In the genomic region with DNA sequence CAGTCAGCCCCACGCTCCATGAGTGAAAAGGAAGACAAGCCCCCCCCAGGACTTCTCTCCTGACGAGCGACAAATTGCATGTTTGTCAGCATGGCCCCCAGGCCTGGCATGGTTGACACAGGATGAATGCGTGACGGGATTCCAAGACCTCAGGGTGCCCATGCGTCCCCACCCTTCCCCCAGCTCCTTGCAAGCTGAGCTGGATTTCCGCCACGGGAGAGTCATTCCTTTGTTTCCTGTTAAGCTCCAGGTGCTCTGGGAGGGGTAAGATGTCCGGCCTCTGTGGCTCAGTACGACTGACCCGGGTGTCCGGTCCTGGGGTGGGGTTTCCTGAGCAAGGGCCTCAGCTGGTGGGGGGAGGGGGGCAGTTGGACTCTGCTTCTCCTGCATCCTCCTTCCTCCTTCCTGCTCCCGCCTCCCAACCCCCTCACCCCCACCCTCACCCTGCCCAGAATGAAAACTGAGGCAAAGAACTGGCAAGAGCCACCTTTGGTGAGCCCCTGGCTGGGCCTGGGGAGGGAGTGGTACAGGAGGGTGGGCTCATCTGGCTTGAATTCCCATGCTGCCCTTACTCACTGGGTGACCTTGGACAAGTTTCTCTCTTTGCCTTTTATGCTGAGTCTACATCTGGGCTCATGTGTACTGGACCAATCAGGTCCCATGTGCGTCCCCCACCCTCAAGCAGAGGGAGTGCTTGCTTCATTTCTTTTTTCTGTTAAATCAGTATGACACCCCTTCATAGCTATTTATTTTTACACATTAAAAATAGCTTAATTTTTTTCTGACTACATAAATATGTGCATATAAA, we compare ENCODE assay signal across 8 cellular contexts. TPM values are rescaled to one million over a fixed set of nuclear protein-coding genes. Genes with fewer than 3 reads are reported as not detected.
DNase-seq lines count a peak whose midpoint lies in the region; ATAC-seq, FAIRE-seq and TF ChIP-seq lines count a peak whose summit lies in the region.

No MANE protein-coding gene starts in this region.

- peak overlapping the region; percentile 36; the same call in 1 of the 2 replicates for H3K18ac ChIP-seq in IMR-90 (ENCODE audit: low read depth, low read length)

- H3K36me3 ChIP-seq in IMR-90 (ENCODE audit: control insufficient read depth, insufficient read depth, low read length) = peaks cover 22% of the 10 kb centered on the region

- no peak overlapping the region for H3K4me3 Mint-ChIP-seq in T-helper 2 cell treated with Interferon-gamma antibody and Interleukin-4, amounts not matched to agents 5 μg/mL and 100 μg/mL, for 36 hours

- peak overlapping the region; percentile 8 to 78; a peak in 2 of 4 replicates for H4K8ac ChIP-seq in IMR-90 (ENCODE audit: low read depth in 2 of 2, low read length in 2 of 2)

- no peak overlapping the region for H2BK20ac ChIP-seq in IMR-90 (ENCODE audit: low read depth, low read length)

- H3K9me1 ChIP-seq in IMR-90 (ENCODE audit: insufficient read depth, low read length) = peaks cover 5% of the 10 kb centered on the region; the same call in 1 of the 2 replicates

- 0 out of 2 replicates have a peak overlapping the region, but pooled peaks have one; percentile 33 for H3K56ac ChIP-seq in IMR-90 (ENCODE audit: extremely low read depth, insufficient read depth, low read length)

- dilution Hi-C loops in IMR-90 (cut with HindIII; ENCODE audit: low sequenced_read_pairs, unreplicated experiment) = no loop called here

- H2AK5ac ChIP-seq in IMR-90 (ENCODE audit: low read depth, low read length) = peak overlapping the region; percentile 95

- no peak for TF ChIP-seq EP300 in A549 (IDR thresholded peaks at IDR 0.05)

- peaks cover 5 to 68% of the 10 kb centered on the region in 2 experiments; a peak in 3 of 4 replicates for H3K79me1 ChIP-seq in IMR-90 (ENCODE audit: low read depth in 1 of 2, low read length in 2 of 2)

- H3K4me1 ChIP-seq in A549 (peaks cover 34% of the 10 kb centered on the region), IMR-90 (ENCODE audit: control insufficient read depth, insufficient read depth, low read length) (peaks cover 13% of the 10 kb centered on the region)

- no peaks in the 10 kb centered on the region for H3K9me3 Mint-ChIP-seq in T-helper 2 cell treated with Interferon-gamma antibody and Interleukin-4, amounts not matched to agents 5 μg/mL and 100 μg/mL, for 36 hours

- in situ Hi-C loops in IMR-90 (cut with MboI; ENCODE audit: low sequenced_read_pairs) = loop anchor here (5.0 kb wide), 1 partner anchor 40 kb away; no protein-coding TSS in a partner anchor

- peak overlapping the region; percentile 77 for H2AFZ ChIP-seq in IMR-90 (replicated peaks; ENCODE audit: low read length, poor library complexity)

- ATAC-seq in A549 = no peak
- peak; percentile 1 for ATAC-seq in IMR-90 (ENCODE audit: low read depth)
- ATAC-seq in GM18873 (IDR thresholded peaks at IDR 0.05; ENCODE audit: low FRiP score, unreplicated experiment) = no peak

- peak overlapping the region; percentile 26; the same call in 1 of the 3 replicates for H2BK15ac ChIP-seq in IMR-90 (ENCODE audit: low read depth, low read length)

- TF ChIP-seq CTCF in A549 (IDR thresholded peaks at IDR 0.05) (no peak), IMR-90 (conservative IDR thresholded peaks at IDR 0.05; ENCODE audit: low read depth, low read length) (no peak), coronary artery (IDR thresholded peaks at IDR 0.05) (no peak)

- H4K20me1 ChIP-seq in IMR-90 (ENCODE audit: insufficient read depth, low read length) = peaks cover 65% of the 10 kb centered on the region

- H3K4me1 Mint-ChIP-seq in T-helper 2 cell treated with Interferon-gamma antibody and Interleukin-4, amounts not matched to agents 5 μg/mL and 100 μg/mL, for 36 hours (ENCODE audit: low read depth) = peaks cover 9% of the 10 kb centered on the region

- 50% methylated on average over 12 of the region's 14 CpGs for WGBS in A549 (ENCODE audit: missing lambda C conversion rate)
- WGBS in IMR-90 (ENCODE audit: extremely low coverage in 2 of 2, insufficient read length in 1 of 2), 2 experiments = no CpG with 5 or more reads among the region's 14 CpGs

- no peaks in the 10 kb centered on the region for H3K36me3 Mint-ChIP-seq in T-helper 2 cell treated with Interferon-gamma antibody and Interleukin-4, amounts not matched to agents 5 μg/mL and 100 μg/mL, for 36 hours (ENCODE audit: low read depth)

- H3K14ac ChIP-seq in IMR-90 (replicated peaks; ENCODE audit: low read depth, low read length) = peak overlapping the region; percentile 69; the same call in 1 of the 2 replicates

- TF ChIP-seq POLR2A in A549 (IDR thresholded peaks at IDR 0.05; ENCODE audit: low read length) (no peak), IMR-90 (IDR thresholded peaks at IDR 0.05; ENCODE audit: low read depth, low read length) (peak; percentile 36; the same call in 1 of the 2 replicates)

- no peaks in the 10 kb centered on the region for H3K27me3 ChIP-seq in IMR-90 (ENCODE audit: control insufficient read depth, insufficient read depth, low read length)

- intact Hi-C loops in IMR-90 (cut with micrococcal nuclease) = loop anchor here (1.0 kb wide), 2 partner anchors 27 to 36 kb away; no protein-coding TSS in a partner anchor

- peak overlapping the region; percentile 77; the same call in 1 of the 2 replicates for H2BK120ac ChIP-seq in IMR-90 (ENCODE audit: low read depth, low read length)

- CTCF ChIA-PET in A549 (lab: Yijun Ruan, JAX) = interaction anchor here (0.8 to 78.3 kb wide), 9 partner anchors 2 to 194 kb away, joined by 3 to 3090 read pairs (median 5); a partner anchor contains a TSS
- CTCF ChIA-PET in IMR-90 (lab: Yijun Ruan, JAX) = interaction anchor here (0.6 to 4.5 kb wide), 5 partner anchors 13 to 52 kb away, joined by 3 to 66 read pairs (median 44); no protein-coding TSS in a partner anchor

- H2BK5ac ChIP-seq in IMR-90 (ENCODE audit: low read depth, low read length, poor library complexity, severe bottlenecking) = peak overlapping the region; percentile 48

- peaks cover 2% of the 10 kb centered on the region for H3K27me3 Mint-ChIP-seq in T-helper 2 cell treated with Interferon-gamma antibody and Interleukin-4, amounts not matched to agents 5 μg/mL and 100 μg/mL, for 36 hours (ENCODE audit: low read depth)

- peak overlapping the region; percentile 28; the same call in 1 of the 2 replicates for H3K23ac ChIP-seq in IMR-90 (ENCODE audit: low read depth, low read length)

- H3K9ac ChIP-seq in IMR-90 (ENCODE audit: low read depth, low read length) = peak overlapping the region; percentile 46

- H3K27ac Mint-ChIP-seq in T-helper 2 cell treated with Interferon-gamma antibody and Interleukin-4, amounts not matched to agents 5 μg/mL and 100 μg/mL, for 36 hours = no peak overlapping the region

- no peak for FAIRE-seq in A549 (lab: Jason Lieb, UNC)

- H2AK9ac ChIP-seq in IMR-90 (replicated peaks; ENCODE audit: low read depth, low read length, poor library complexity) = peak overlapping the region; percentile 88

- H3K4me3 ChIP-seq in A549 = peak overlapping the region; percentile 99; the same call in 2 of the 3 replicates
- H3K4me3 ChIP-seq in IMR-90 (ENCODE audit: insufficient read depth, low read depth, low read length) = peak overlapping the region; percentile 96
- H3K4me3 ChIP-seq in coronary artery = peak overlapping the region; percentile 95

- no TSS peak for BruUV-seq in IMR-90 (replicated peaks; lab: Mats Ljungman, UMichigan)

- peak overlapping the region; percentile 87 for H3K4ac ChIP-seq in IMR-90 (ENCODE audit: low read depth, low read length)

- H3K4me2 ChIP-seq in A549 (peak overlapping the region; percentile 97), IMR-90 (ENCODE audit: low read depth, low read length) (peak overlapping the region; percentile 93)

- H3K9me3 ChIP-seq in A549 (no peaks in the 10 kb centered on the region), IMR-90 (ENCODE audit: control insufficient read depth, insufficient read depth, low read length) (no peaks in the 10 kb centered on the region)

- POLR2A ChIA-PET in A549 (lab: Yijun Ruan, JAX) = interaction anchor here (1.9 to 3.8 kb wide), 3 partner anchors 13 to 42 kb away, joined by 8 to 62 read pairs (median 14); a partner anchor contains a TSS
- POLR2A ChIA-PET in IMR-90 (lab: Charles Lee; ENCODE audit: unreplicated experiment) = interaction anchor here (0.8 to 1.7 kb wide), 3 partner anchors 14 to 42 kb away, joined by 4 to 16 read pairs (median 5); no protein-coding TSS in a partner anchor

- TF ChIP-seq RAD21 in A549 (conservative IDR thresholded peaks at IDR 0.05 in 1 of 2, IDR thresholded peaks at IDR 0.05 in 1 of 2) (no peak), IMR-90 (IDR thresholded peaks at IDR 0.05; ENCODE audit: low read length) (no peak)

- DNase-seq in A549 (ENCODE audit: low read depth in 1 of 2, low spot score in 1 of 2) (peak in 1 of 2 experiments; percentile 67), IMR-90 (peak; percentile 84), coronary artery (ENCODE audit: low spot score) (no peak), lung microvascular endothelial cell (ENCODE audit: low read depth in 2 of 2) (peak; percentile 49 to 96), AML-193 (lab: John Stamatoyannopoulos, UW) (no peak)
- DNase-seq in T-helper 2 cell treated with Interferon-gamma antibody and Interleukin-4, amounts not matched to agents 5 μg/mL and 100 μg/mL, for 36 hours (ENCODE audit: low spot score) = no peak
- DNase-seq in stimulated activated CD4-positive, alpha-beta T cell treated with anti-CD3 and anti-CD28 coated beads, Interleukin-1b, Interleukin-23, amount 100 ng/mL, for 48 hours = no peak

- H3K27ac ChIP-seq in A549 = peak overlapping the region; percentile 56 to 91
- H3K27ac ChIP-seq in IMR-90 (ENCODE audit: insufficient read depth, low read length) = peak overlapping the region; percentile 79
- peak overlapping the region in 1 of 2 donors; percentile 93 for H3K27ac ChIP-seq in coronary artery

- H4K91ac ChIP-seq in IMR-90 (ENCODE audit: insufficient read depth, low read depth, low read length) = peak overlapping the region; percentile 18

- H4K5ac ChIP-seq in IMR-90 (ENCODE audit: low read depth, low read length) = no peak overlapping the region; the same call in 1 of the 2 replicates

RNA-seq across cellular contexts. Expression of a gene that starts 2.5 kb away (rescaled TPM):
- polyA plus RNA-seq in A549 (2011; rRNA removed) (3.0 and 3.7 TPM in 2 replicates), A549 (2017; fragmentation: RNase III; extraction: RNeasy Plus Mini Kit Qiagen cat#74134 plus additional on column Dnase treatment) (8.0 to 10.1 TPM (median 8.5 TPM) in 3 replicates), IMR-90 (2012; rRNA removed) (27.5 and 31.3 TPM in 2 replicates)
- 5.1 and 5.7 TPM in 2 replicates for polyA plus RNA-seq in A549 (2012; cell fraction: cytosol; rRNA removed)
- 8.7 and 14.7 TPM in 2 replicates for polyA plus RNA-seq in A549 (2012; cell fraction: nucleus; rRNA removed)
- 6.1 and 10.5 TPM in 2 replicates for polyA minus RNA-seq in A549 (2011; rRNA and poly(A)+ RNA removed)
- total RNA-seq in IMR-90 (2012; rRNA removed) (5.2 and 5.3 TPM in 2 replicates), lung microvascular endothelial cell (5.4 and 10.1 TPM in 2 replicates)
- polyA plus RNA-seq in IMR-90 (2012; cell fraction: cytosol; rRNA removed) = 21.0 and 67.9 TPM in 2 replicates
- polyA plus RNA-seq in IMR-90 (2012; cell fraction: nucleus; rRNA removed; ENCODE audit: low replicate concordance) = 50.4 and 79.5 TPM in 2 replicates

RNA-seq across cellular contexts. Expression of a gene that starts 16.5 kb away (rescaled TPM):
- polyA plus RNA-seq in A549 (2011; rRNA removed) (35.6 and 36.3 TPM in 2 replicates), A549 (2017; fragmentation: RNase III; extraction: RNeasy Plus Mini Kit Qiagen cat#74134 plus additional on column Dnase treatment) (34.8 to 39.8 TPM (median 35.7 TPM) in 3 replicates), IMR-90 (2012; rRNA removed) (54.3 and 62.5 TPM in 2 replicates)
- polyA plus RNA-seq in A549 (2012; cell fraction: cytosol; rRNA removed) = 41.8 and 42.1 TPM in 2 replicates
- 58.6 and 62.1 TPM in 2 replicates for polyA plus RNA-seq in A549 (2012; cell fraction: nucleus; rRNA removed)
- polyA minus RNA-seq in A549 (2011; rRNA and poly(A)+ RNA removed) = 45.4 and 46.9 TPM in 2 replicates
- total RNA-seq in IMR-90 (2012; rRNA removed) (37.2 and 42.8 TPM in 2 replicates), lung microvascular endothelial cell (17.9 and 18.3 TPM in 2 replicates)
- 41.8 and 53.8 TPM in 2 replicates for polyA plus RNA-seq in IMR-90 (2012; cell fraction: cytosol; rRNA removed)
- polyA plus RNA-seq in IMR-90 (2012; cell fraction: nucleus; rRNA removed; ENCODE audit: low replicate concordance) = 72.6 and 78.3 TPM in 2 replicates

RNA-seq across cellular contexts. Expression of a gene that starts 37.4 kb away (rescaled TPM):
- 0.30 and 0.37 TPM in 2 replicates for polyA plus RNA-seq in A549 (2011; rRNA removed)
- polyA plus RNA-seq in A549 (2012; cell fraction: cytosol; rRNA removed) = 0.48 and 0.73 TPM in 2 replicates
- polyA plus RNA-seq in A549 (2012; cell fraction: nucleus; rRNA removed) = 1.2 and 1.3 TPM in 2 replicates
- 0.54 to 0.71 TPM (median 0.66 TPM) in 3 replicates for polyA plus RNA-seq in A549 (2017; fragmentation: RNase III; extraction: RNeasy Plus Mini Kit Qiagen cat#74134 plus additional on column Dnase treatment)
- polyA minus RNA-seq in A549 (2011; rRNA and poly(A)+ RNA removed) = 0.15 and 0.29 TPM in 2 replicates
- total RNA-seq in IMR-90 (2012; rRNA removed) = 0.28 TPM in 1 of 2 replicates, not detected in the other
- 0.12 TPM in 1 of 2 replicates, not detected in the other for polyA plus RNA-seq in IMR-90 (2012; rRNA removed)
- polyA plus RNA-seq in IMR-90 (2012; cell fraction: cytosol; rRNA removed) = 0.06 and 0.11 TPM in 2 replicates
- polyA plus RNA-seq in IMR-90 (2012; cell fraction: nucleus; rRNA removed; ENCODE audit: low replicate concordance) = 0.46 and 0.78 TPM in 2 replicates
- 0.22 TPM in 1 of 2 replicates, not detected in the other for total RNA-seq in lung microvascular endothelial cell

RNA-seq across cellular contexts. Expression of a gene that starts 55.4 kb away (rescaled TPM):
- polyA plus RNA-seq in A549 (2011; rRNA removed) (52.3 and 55.6 TPM in 2 replicates), A549 (2017; fragmentation: RNase III; extraction: RNeasy Plus Mini Kit Qiagen cat#74134 plus additional on column Dnase treatment) (33.8 to 34.5 TPM (median 34.1 TPM) in 3 replicates), IMR-90 (2012; rRNA removed) (17.3 and 19.9 TPM in 2 replicates)
- polyA plus RNA-seq in A549 (2012; cell fraction: cytosol; rRNA removed) = 39.9 and 40.1 TPM in 2 replicates
- 57.3 and 71.4 TPM in 2 replicates for polyA plus RNA-seq in A549 (2012; cell fraction: nucleus; rRNA removed)
- 48.8 and 54.1 TPM in 2 replicates for polyA minus RNA-seq in A549 (2011; rRNA and poly(A)+ RNA removed)
- total RNA-seq in IMR-90 (2012; rRNA removed) (12.2 and 14.2 TPM in 2 replicates), lung microvascular endothelial cell (1.8 and 3.5 TPM in 2 replicates)
- 7.9 and 20.1 TPM in 2 replicates for polyA plus RNA-seq in IMR-90 (2012; cell fraction: cytosol; rRNA removed)
- polyA plus RNA-seq in IMR-90 (2012; cell fraction: nucleus; rRNA removed; ENCODE audit: low replicate concordance) = 12.7 and 14.4 TPM in 2 replicates

Comparison
In these comparisons a context has a peak if more than half of its experiments do, and no peak if none do; other contexts are left out.
1. DNase-seq: peak in IMR-90 (single experiment) and lung microvascular endothelial cell (2 of 2); none in coronary artery (single experiment), T-helper 2 cell treated with Interferon-gamma antibody and Interleukin-4, amounts not matched to agents 5 μg/mL and 100 μg/mL, for 36 hours (single experiment), AML-193 (0 of 2) and stimulated activated CD4-positive, alpha-beta T cell treated with anti-CD3 and anti-CD28 coated beads, Interleukin-1b, Interleukin-23, amount 100 ng/mL, for 48 hours (single experiment).
2. Peak in every context shown above with its lines, with median percentiles within 50 percentile points of each other: H3K4me3 ChIP-seq.